ENCODE assay signal across 1 cellular context in genomic region chr7:552151-552710, GRCh38. TPM values are rescaled to one million over a fixed set of nuclear protein-coding genes. Genes with fewer than 3 reads are reported as not detected.
"Had no signal": no experiment of that assay in that cellular context is flagged by ENCODE, and none has a peak within 500 bp of the region (broad histone marks: within the 10 kb centered on the region; RNA-seq: fewer than 3 reads in every experiment).

No MANE protein-coding gene starts in this region.

RNA-seq across cellular contexts. Expression of gene PDGFA, which starts 32.6 kb away (rescaled TPM):
- polyA plus RNA-seq: IgD-negative memory B cell had no signal
